Comparison of ENCODE assay signal across 1 cellular context in genomic region chr20:62043131-62043914, GRCh38.
TF ChIP-seq lines count a peak whose summit lies in the region.

No MANE protein-coding gene starts in this region.

TF ChIP-seq in HepG2, 621 proteins besides CTCF, POLR2A, EP300 and RAD21 (continued from another document and continues in another):
- TF ChIP-seq ZNF569 (CRISPR knock-in tag; IDR thresholded peaks at IDR 0.05; ENCODE audit: borderline replicate concordance) (no peak), ZNF232 (CRISPR knock-in tag; IDR thresholded peaks at IDR 0.05; ENCODE audit: borderline replicate concordance) (peak; percentile 72; the same call in 1 of the 2 replicates), HNRNPH1 (optimal IDR thresholded peaks at IDR 0.05; ENCODE audit: low read depth, low read length) (no peak), GTF2F1 (IDR thresholded peaks at IDR 0.05; ENCODE audit: low read length) (no peak; the same call in 1 of the 2 replicates), CBX1 (IDR thresholded peaks at IDR 0.05; ENCODE audit: low read depth) (no peak), NPAS2 (CRISPR knock-in tag; IDR thresholded peaks at IDR 0.05; ENCODE audit: borderline replicate concordance) (no peak), HNF1A (IDR thresholded peaks at IDR 0.05; ENCODE audit: low read depth) (peak; percentile 38; the same call in 1 of the 2 replicates), HNF1A (CRISPR knock-in tag; IDR thresholded peaks at IDR 0.05; ENCODE audit: borderline replicate concordance) (no peak; the same call in 1 of the 2 replicates), CHCHD3 (CRISPR knock-in tag; IDR thresholded peaks at IDR 0.05) (no peak), FOXC1 (CRISPR knock-in tag; IDR thresholded peaks at IDR 0.05; ENCODE audit: borderline replicate concordance) (no peak), BCL6 (CRISPR knock-in tag; IDR thresholded peaks at IDR 0.05) (peak; percentile 69), MYPOP (CRISPR knock-in tag; IDR thresholded peaks at IDR 0.05) (no peak), ZNF256 (CRISPR knock-in tag; conservative IDR thresholded peaks at IDR 0.05) (no peak), ZNF367 (CRISPR knock-in tag; IDR thresholded peaks at IDR 0.05; ENCODE audit: borderline replicate concordance) (no peak), SMYD3 (CRISPR knock-in tag; IDR thresholded peaks at IDR 0.05) (no peak; the same call in 1 of the 2 replicates), SPEN (CRISPR knock-in tag; IDR thresholded peaks at IDR 0.05; ENCODE audit: low read depth) (no peak), HMGA1 (CRISPR knock-in tag; conservative IDR thresholded peaks at IDR 0.05) (no peak), ZNF766 (CRISPR knock-in tag; IDR thresholded peaks at IDR 0.05; ENCODE audit: borderline replicate concordance) (0 out of 2 replicates have a peak, but pooled peaks have one; percentile 32), ZNF713 (CRISPR knock-in tag; IDR thresholded peaks at IDR 0.05) (no peak), SRSF9 (IDR thresholded peaks at IDR 0.05; ENCODE audit: borderline replicate concordance, insufficient read depth, low read depth, low read length, poor library complexity, severe bottlenecking) (no peak), TEAD3 (CRISPR knock-in tag; optimal IDR thresholded peaks at IDR 0.05; ENCODE audit: borderline replicate concordance) (peak; percentile 62), ZNF101 (CRISPR knock-in tag; IDR thresholded peaks at IDR 0.05; ENCODE audit: borderline replicate concordance, low read depth) (no peak), TFAP4 (IDR thresholded peaks at IDR 0.05; ENCODE audit: borderline replicate concordance, low read depth) (peak; percentile 60; the same call in 1 of the 2 replicates), GATA4 (IDR thresholded peaks at IDR 0.05; ENCODE audit: borderline replicate concordance, low read depth) (no peak), DNMT3B (CRISPR knock-in tag; conservative IDR thresholded peaks at IDR 0.05) (no peak), MAFK (conservative IDR thresholded peaks at IDR 0.05 in 1 of 2, IDR thresholded peaks at IDR 0.05 in 1 of 2; ENCODE audit: low read length in 2 of 2) (no peak), NR2F6 (IDR thresholded peaks at IDR 0.05) (peak; percentile 98), NR2F6 (CRISPR knock-in tag; IDR thresholded peaks at IDR 0.05) (peak; percentile 99), ZC3H13 (CRISPR knock-in tag; IDR thresholded peaks at IDR 0.05) (no peak), SRSF4 (IDR thresholded peaks at IDR 0.05; ENCODE audit: low read depth, low read length, poor library complexity, severe bottlenecking) (no peak), IKZF1 (IDR thresholded peaks at IDR 0.05) (no peak), ZNF510 (CRISPR knock-in tag; IDR thresholded peaks at IDR 0.05; ENCODE audit: low read depth) (no peak), ZNF264 (CRISPR knock-in tag; IDR thresholded peaks at IDR 0.05) (no peak), HOXA7 (CRISPR knock-in tag; IDR thresholded peaks at IDR 0.05) (no peak), ZNF552 (CRISPR knock-in tag; IDR thresholded peaks at IDR 0.05; ENCODE audit: borderline replicate concordance) (no peak), ZNF501 (CRISPR knock-in tag; IDR thresholded peaks at IDR 0.05) (peak; percentile 89), SCMH1 (CRISPR knock-in tag; IDR thresholded peaks at IDR 0.05; ENCODE audit: borderline replicate concordance) (no peak), SAP130 (CRISPR knock-in tag; IDR thresholded peaks at IDR 0.05; ENCODE audit: low read depth) (peak; percentile 94), ZBTB2 (CRISPR knock-in tag; IDR thresholded peaks at IDR 0.05; ENCODE audit: low read depth) (no peak), MED13 (CRISPR knock-in tag; IDR thresholded peaks at IDR 0.05) (no peak), ZEB1 (IDR thresholded peaks at IDR 0.05; ENCODE audit: insufficient replicate concordance, low read depth) (no peak)
- TF ChIP-seq, protein P1, sequence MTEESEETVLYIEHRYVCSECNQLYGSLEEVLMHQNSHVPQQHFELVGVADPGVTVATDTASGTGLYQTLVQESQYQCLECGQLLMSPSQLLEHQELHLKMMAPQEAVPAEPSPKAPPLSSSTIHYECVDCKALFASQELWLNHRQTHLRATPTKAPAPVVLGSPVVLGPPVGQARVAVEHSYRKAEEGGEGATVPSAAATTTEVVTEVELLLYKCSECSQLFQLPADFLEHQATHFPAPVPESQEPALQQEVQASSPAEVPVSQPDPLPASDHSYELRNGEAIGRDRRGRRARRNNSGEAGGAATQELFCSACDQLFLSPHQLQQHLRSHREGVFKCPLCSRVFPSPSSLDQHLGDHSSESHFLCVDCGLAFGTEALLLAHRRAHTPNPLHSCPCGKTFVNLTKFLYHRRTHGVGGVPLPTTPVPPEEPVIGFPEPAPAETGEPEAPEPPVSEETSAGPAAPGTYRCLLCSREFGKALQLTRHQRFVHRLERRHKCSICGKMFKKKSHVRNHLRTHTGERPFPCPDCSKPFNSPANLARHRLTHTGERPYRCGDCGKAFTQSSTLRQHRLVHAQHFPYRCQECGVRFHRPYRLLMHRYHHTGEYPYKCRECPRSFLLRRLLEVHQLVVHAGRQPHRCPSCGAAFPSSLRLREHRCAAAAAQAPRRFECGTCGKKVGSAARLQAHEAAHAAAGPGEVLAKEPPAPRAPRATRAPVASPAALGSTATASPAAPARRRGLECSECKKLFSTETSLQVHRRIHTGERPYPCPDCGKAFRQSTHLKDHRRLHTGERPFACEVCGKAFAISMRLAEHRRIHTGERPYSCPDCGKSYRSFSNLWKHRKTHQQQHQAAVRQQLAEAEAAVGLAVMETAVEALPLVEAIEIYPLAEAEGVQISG (CRISPR knock-in tag; IDR thresholded peaks at IDR 0.05) = peak; percentile 69
- TF ChIP-seq, protein P2, sequence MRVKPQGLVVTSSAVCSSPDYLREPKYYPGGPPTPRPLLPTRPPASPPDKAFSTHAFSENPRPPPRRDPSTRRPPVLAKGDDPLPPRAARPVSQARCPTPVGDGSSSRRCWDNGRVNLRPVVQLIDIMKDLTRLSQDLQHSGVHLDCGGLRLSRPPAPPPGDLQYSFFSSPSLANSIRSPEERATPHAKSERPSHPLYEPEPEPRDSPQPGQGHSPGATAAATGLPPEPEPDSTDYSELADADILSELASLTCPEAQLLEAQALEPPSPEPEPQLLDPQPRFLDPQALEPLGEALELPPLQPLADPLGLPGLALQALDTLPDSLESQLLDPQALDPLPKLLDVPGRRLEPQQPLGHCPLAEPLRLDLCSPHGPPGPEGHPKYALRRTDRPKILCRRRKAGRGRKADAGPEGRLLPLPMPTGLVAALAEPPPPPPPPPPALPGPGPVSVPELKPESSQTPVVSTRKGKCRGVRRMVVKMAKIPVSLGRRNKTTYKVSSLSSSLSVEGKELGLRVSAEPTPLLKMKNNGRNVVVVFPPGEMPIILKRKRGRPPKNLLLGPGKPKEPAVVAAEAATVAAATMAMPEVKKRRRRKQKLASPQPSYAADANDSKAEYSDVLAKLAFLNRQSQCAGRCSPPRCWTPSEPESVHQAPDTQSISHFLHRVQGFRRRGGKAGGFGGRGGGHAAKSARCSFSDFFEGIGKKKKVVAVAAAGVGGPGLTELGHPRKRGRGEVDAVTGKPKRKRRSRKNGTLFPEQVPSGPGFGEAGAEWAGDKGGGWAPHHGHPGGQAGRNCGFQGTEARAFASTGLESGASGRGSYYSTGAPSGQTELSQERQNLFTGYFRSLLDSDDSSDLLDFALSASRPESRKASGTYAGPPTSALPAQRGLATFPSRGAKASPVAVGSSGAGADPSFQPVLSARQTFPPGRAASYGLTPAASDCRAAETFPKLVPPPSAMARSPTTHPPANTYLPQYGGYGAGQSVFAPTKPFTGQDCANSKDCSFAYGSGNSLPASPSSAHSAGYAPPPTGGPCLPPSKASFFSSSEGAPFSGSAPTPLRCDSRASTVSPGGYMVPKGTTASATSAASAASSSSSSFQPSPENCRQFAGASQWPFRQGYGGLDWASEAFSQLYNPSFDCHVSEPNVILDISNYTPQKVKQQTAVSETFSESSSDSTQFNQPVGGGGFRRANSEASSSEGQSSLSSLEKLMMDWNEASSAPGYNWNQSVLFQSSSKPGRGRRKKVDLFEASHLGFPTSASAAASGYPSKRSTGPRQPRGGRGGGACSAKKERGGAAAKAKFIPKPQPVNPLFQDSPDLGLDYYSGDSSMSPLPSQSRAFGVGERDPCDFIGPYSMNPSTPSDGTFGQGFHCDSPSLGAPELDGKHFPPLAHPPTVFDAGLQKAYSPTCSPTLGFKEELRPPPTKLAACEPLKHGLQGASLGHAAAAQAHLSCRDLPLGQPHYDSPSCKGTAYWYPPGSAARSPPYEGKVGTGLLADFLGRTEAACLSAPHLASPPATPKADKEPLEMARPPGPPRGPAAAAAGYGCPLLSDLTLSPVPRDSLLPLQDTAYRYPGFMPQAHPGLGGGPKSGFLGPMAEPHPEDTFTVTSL (CRISPR knock-in tag; IDR thresholded peaks at IDR 0.05; ENCODE audit: borderline replicate concordance) = no peak
- TF ChIP-seq, protein P3, sequence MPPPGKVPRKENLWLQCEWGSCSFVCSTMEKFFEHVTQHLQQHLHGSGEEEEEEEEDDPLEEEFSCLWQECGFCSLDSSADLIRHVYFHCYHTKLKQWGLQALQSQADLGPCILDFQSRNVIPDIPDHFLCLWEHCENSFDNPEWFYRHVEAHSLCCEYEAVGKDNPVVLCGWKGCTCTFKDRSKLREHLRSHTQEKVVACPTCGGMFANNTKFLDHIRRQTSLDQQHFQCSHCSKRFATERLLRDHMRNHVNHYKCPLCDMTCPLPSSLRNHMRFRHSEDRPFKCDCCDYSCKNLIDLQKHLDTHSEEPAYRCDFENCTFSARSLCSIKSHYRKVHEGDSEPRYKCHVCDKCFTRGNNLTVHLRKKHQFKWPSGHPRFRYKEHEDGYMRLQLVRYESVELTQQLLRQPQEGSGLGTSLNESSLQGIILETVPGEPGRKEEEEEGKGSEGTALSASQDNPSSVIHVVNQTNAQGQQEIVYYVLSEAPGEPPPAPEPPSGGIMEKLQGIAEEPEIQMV (CRISPR knock-in tag; IDR thresholded peaks at IDR 0.05; ENCODE audit: low read depth) = peak; percentile 31; the same call in 1 of the 2 replicates
- TF ChIP-seq, protein P4, sequence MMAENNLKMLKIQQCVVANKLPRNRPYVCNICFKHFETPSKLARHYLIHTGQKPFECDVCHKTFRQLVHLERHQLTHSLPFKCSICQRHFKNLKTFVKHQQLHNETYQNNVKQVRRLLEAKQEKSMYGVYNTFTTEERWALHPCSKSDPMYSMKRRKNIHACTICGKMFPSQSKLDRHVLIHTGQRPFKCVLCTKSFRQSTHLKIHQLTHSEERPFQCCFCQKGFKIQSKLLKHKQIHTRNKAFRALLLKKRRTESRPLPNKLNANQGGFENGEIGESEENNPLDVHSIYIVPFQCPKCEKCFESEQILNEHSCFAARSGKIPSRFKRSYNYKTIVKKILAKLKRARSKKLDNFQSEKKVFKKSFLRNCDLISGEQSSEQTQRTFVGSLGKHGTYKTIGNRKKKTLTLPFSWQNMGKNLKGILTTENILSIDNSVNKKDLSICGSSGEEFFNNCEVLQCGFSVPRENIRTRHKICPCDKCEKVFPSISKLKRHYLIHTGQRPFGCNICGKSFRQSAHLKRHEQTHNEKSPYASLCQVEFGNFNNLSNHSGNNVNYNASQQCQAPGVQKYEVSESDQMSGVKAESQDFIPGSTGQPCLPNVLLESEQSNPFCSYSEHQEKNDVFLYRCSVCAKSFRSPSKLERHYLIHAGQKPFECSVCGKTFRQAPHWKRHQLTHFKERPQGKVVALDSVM (CRISPR knock-in tag; IDR thresholded peaks at IDR 0.05) = peak; percentile 81
- TF ChIP-seq, protein P5, sequence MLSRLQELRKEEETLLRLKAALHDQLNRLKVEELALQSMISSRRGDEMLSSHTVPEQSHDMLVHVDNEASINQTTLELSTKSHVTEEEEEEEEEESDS (CRISPR knock-in tag; IDR thresholded peaks at IDR 0.05; ENCODE audit: borderline replicate concordance) = no peak
